In the genomic region with DNA sequence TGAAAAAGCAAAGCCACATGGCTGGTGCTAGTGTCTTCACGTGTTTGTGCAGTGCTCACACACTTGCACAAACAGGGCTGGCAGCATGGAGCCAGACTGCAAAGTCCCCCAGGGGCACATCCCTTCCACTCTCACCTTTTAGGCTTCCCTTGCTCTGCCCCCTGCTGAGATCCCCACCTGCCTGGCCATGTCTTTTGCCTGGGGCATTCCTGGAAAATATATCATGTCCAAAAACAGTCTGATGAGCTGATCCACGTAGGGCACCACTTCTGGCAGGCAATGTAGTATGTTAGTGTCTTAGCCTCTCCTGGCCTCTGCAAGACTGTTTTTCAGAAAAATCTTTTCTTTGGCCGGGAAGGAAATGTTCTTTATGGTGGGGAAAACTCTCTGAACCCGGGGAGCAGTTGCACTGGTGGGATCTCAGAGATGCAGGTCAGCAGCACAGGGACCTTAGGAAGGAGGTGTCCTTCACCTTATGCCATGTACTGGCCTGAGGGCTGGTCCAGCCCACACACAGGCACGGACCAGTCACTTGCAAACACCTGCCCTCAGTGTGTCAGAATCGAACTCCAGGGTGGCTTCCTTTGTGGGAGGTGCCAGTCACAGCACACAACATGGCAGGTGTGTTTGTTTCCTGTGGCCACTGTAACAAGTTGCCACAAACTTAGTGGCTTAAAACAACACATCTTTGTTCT, we compare ENCODE assay signal across 12 cellular contexts. TPM values are rescaled to one million over a fixed set of nuclear protein-coding genes. Genes with fewer than 3 reads are reported as not detected.
A peak's percentile ranks its signal among the peaks of the same experiment; 100 is the strongest.
DNase-seq lines count a peak whose midpoint lies in the region; ATAC-seq and TF ChIP-seq lines count a peak whose summit lies in the region.
"Had no signal": no experiment of that assay in that cellular context is flagged by ENCODE, and none has a peak within 500 bp of the region (broad histone marks: within the 10 kb centered on the region; RNA-seq: fewer than 3 reads in every experiment).

No MANE protein-coding gene starts in this region.

- H4K20me1 ChIP-seq in BLaER1 treated with 17β-estradiol and CSF1 and Interleukin-3, amounts not matched to agents 10 nM and 100 nM, result peaks cover 50 to 100% (median 100%) of the 10 kb centered on the region in 11 experiments; a peak in 20 of 22 replicates

- peak overlapping the region in 4 of 11 experiments; percentile 19 to 40 (median 34); a peak in 3 of 22 replicates for H3K27ac ChIP-seq in BLaER1 treated with 17β-estradiol and CSF1 and Interleukin-3, amounts not matched to agents 10 nM and 100 nM
- H3K27ac ChIP-seq: foreskin keratinocyte had no signal

- H3K4me1 ChIP-seq in BLaER1 treated with 17β-estradiol and CSF1 and Interleukin-3, amounts not matched to agents 10 nM and 100 nM, result peaks cover 18 to 96% (median 81%) of the 10 kb centered on the region in 10 experiments; a peak in 19 of 20 replicates
- peaks cover 22% of the 10 kb centered on the region for H3K4me1 ChIP-seq in Caco-2

- peak overlapping the region in 1 of 10 experiments; percentile 5; a peak in 1 of 20 replicates for H3K4me3 ChIP-seq in BLaER1 treated with 17β-estradiol and CSF1 and Interleukin-3, amounts not matched to agents 10 nM and 100 nM
- no peak overlapping the region for H3K4me3 ChIP-seq in Caco-2 (ENCODE audit: low read depth, low read length)

- peak overlapping the region in 3 of 11 experiments; percentile 2 to 23 (median 15); a peak in 2 of 22 replicates for H3K9ac ChIP-seq in BLaER1 treated with 17β-estradiol and CSF1 and Interleukin-3, amounts not matched to agents 10 nM and 100 nM

- TF ChIP-seq CTCF in Caco-2 (IDR thresholded peaks at IDR 0.05; ENCODE audit: insufficient read depth in 1 of 2, low read depth in 1 of 2, low read length in 1 of 2, severe bottlenecking in 1 of 2, unreplicated experiment in 1 of 2) (no peak), natural killer cell (IDR thresholded peaks at IDR 0.05) (no peak)
- TF ChIP-seq CTCF in activated CD8-positive, alpha-beta T cell treated with anti-CD3 and anti-CD28 coated beads for 36 hours (IDR thresholded peaks at IDR 0.05), result no peak

- H3K27me3 Mint-ChIP-seq in Caco-2 (ENCODE audit: insufficient read depth, unreplicated experiment) (no peaks in the 10 kb centered on the region), natural killer cell (ENCODE audit: low read depth in 2 of 2) (no peaks in the 10 kb centered on the region)
- H3K27me3 Mint-ChIP-seq in activated CD8-positive, alpha-beta T cell treated with anti-CD3 and anti-CD28 coated beads for 36 hours, result no peaks in the 10 kb centered on the region

- no peak overlapping the region for H3K4me3 Mint-ChIP-seq in Caco-2 (ENCODE audit: unreplicated experiment)
- no peak overlapping the region for H3K4me3 Mint-ChIP-seq in activated CD8-positive, alpha-beta T cell treated with anti-CD3 and anti-CD28 coated beads for 36 hours
- H3K4me3 Mint-ChIP-seq in natural killer cell, result no peak overlapping the region

- peaks cover 31 to 90% (median 83%) of the 10 kb centered on the region in 11 experiments for H3K36me3 ChIP-seq in BLaER1 treated with 17β-estradiol and CSF1 and Interleukin-3, amounts not matched to agents 10 nM and 100 nM
- peaks cover 5% of the 10 kb centered on the region for H3K36me3 ChIP-seq in Caco-2 (ENCODE audit: control insufficient read depth, insufficient read depth, low read length)

- H3K4me2 ChIP-seq in BLaER1 treated with 17β-estradiol and CSF1 and Interleukin-3, amounts not matched to agents 10 nM and 100 nM, result peak overlapping the region; percentile 15 to 84 (median 73); a peak in 18 of 22 replicates

- no peak for DNase-seq in Caco-2
- peak; percentile 40 for DNase-seq in activated CD8-positive, alpha-beta T cell treated with anti-CD3 and anti-CD28 coated beads for 36 hours
- no peak for DNase-seq in natural killer cell
- no peak for DNase-seq in hepatic stellate cell (ENCODE audit: low spot score)
- DNase-seq in NCI-H1048 (lab: John Stamatoyannopoulos, UW), result no peak
- DNase-seq in NCI-H187 treated with DMSO at 0.1 percent for 48 hours (lab: John Stamatoyannopoulos, UW), result no peak
- DNase-seq: activated gamma-delta T cell treated with Interleukin-2 at 50 U/mL for 16 hours; DMS79 treated with DMSO at 0.1 percent for 48 hours; foreskin keratinocyte; NCI-H510A treated with DMSO at 0.1 percent for 48 hours; stimulated activated CD4-positive, alpha-beta T cell treated with anti-CD3 and anti-CD28 coated beads, Interleukin-15, amount 100 ng/mL, for 24 hours had no signal

- peak; percentile 82 for ATAC-seq in activated CD8-positive, alpha-beta T cell treated with anti-CD3 and anti-CD28 coated beads for 36 hours
- ATAC-seq in natural killer cell, result peak in 2 of 3 donors; percentile 36 to 64

- H3K36me3 Mint-ChIP-seq in Caco-2 (ENCODE audit: insufficient read depth, unreplicated experiment), result peaks cover 50% of the 10 kb centered on the region
- H3K36me3 Mint-ChIP-seq in activated CD8-positive, alpha-beta T cell treated with anti-CD3 and anti-CD28 coated beads for 36 hours (ENCODE audit: low read depth), result peaks cover 4% of the 10 kb centered on the region
- H3K36me3 Mint-ChIP-seq in natural killer cell, result no peaks in the 10 kb centered on the region

- H3K4me1 Mint-ChIP-seq in Caco-2 (ENCODE audit: low read depth, unreplicated experiment) (peaks cover 19% of the 10 kb centered on the region), natural killer cell (peaks cover 38 to 47% of the 10 kb centered on the region in 2 donors)
- peaks cover 39% of the 10 kb centered on the region for H3K4me1 Mint-ChIP-seq in activated CD8-positive, alpha-beta T cell treated with anti-CD3 and anti-CD28 coated beads for 36 hours (ENCODE audit: low read depth)

- CTCF ChIA-PET in Caco-2 (lab: Charles Lee), result no interaction called here
- CTCF ChIA-PET in activated CD8-positive, alpha-beta T cell treated with anti-CD3 and anti-CD28 coated beads for 36 hours (lab: Charles Lee), result interaction anchor here (1.4 kb wide), 1 partner anchor 43 kb away, joined by 3 read pairs; no protein-coding TSS in a partner anchor

- POLR2A ChIA-PET in Caco-2 (lab: Charles Lee), result no interaction called here
- POLR2A ChIA-PET in activated CD8-positive, alpha-beta T cell treated with anti-CD3 and anti-CD28 coated beads for 36 hours (lab: Charles Lee), result interaction anchor here (0.7 kb wide), 1 partner anchor 193 kb away, joined by 3 read pairs; no protein-coding TSS in a partner anchor

- H3K9me3 Mint-ChIP-seq in Caco-2 (ENCODE audit: unreplicated experiment) (no peaks in the 10 kb centered on the region), natural killer cell (no peaks in the 10 kb centered on the region)
- no peaks in the 10 kb centered on the region for H3K9me3 Mint-ChIP-seq in activated CD8-positive, alpha-beta T cell treated with anti-CD3 and anti-CD28 coated beads for 36 hours

- no TSS peak for BruUV-seq in Caco-2 (replicated peaks; lab: Mats Ljungman, UMichigan)

- no peaks in the 10 kb centered on the region for H3K27me3 ChIP-seq in BLaER1 treated with 17β-estradiol and CSF1 and Interleukin-3, amounts not matched to agents 10 nM and 100 nM
- H3K27me3 ChIP-seq in Caco-2 (replicated peaks; ENCODE audit: control insufficient read depth, insufficient read depth, low read length), result no peaks in the 10 kb centered on the region
- H3K27me3 ChIP-seq: foreskin keratinocyte had no signal

- intact Hi-C loops in Caco-2 (cut with micrococcal nuclease; ENCODE audit: unreplicated experiment), result no loop called here
- intact Hi-C loops in activated CD8-positive, alpha-beta T cell treated with anti-CD3 and anti-CD28 coated beads for 36 hours (cut with micrococcal nuclease), result no loop called here
- intact Hi-C loops in natural killer cell (cut with micrococcal nuclease), result no loop called here

- H3K9me3 ChIP-seq in BLaER1 treated with 17β-estradiol and CSF1 and Interleukin-3, amounts not matched to agents 10 nM and 100 nM (replicated peaks in 1 of 11), result no peaks in the 10 kb centered on the region
- H3K9me3 ChIP-seq in Caco-2, result no peaks in the 10 kb centered on the region

- H3K27ac Mint-ChIP-seq in Caco-2 (ENCODE audit: unreplicated experiment) (peak overlapping the region; percentile 76), natural killer cell (peak overlapping the region; percentile 72 to 82)
- peak overlapping the region; percentile 65 for H3K27ac Mint-ChIP-seq in activated CD8-positive, alpha-beta T cell treated with anti-CD3 and anti-CD28 coated beads for 36 hours

RNA-seq across cellular contexts. Expression of a gene that starts 46.4 kb away (rescaled TPM):
- total RNA-seq in Caco-2 (2022), result 284 and 311 TPM in 2 replicates
- total RNA-seq in activated CD8-positive, alpha-beta T cell treated with anti-CD3 and anti-CD28 coated beads for 36 hours, result 100 to 1,000 TPM; 132 to 135 TPM
- total RNA-seq in natural killer cell, result 100 to 1,000 TPM; 225 to 272 (median 229) TPM
